19 cellular contexts compared by ENCODE assay signal in the genomic region with DNA sequence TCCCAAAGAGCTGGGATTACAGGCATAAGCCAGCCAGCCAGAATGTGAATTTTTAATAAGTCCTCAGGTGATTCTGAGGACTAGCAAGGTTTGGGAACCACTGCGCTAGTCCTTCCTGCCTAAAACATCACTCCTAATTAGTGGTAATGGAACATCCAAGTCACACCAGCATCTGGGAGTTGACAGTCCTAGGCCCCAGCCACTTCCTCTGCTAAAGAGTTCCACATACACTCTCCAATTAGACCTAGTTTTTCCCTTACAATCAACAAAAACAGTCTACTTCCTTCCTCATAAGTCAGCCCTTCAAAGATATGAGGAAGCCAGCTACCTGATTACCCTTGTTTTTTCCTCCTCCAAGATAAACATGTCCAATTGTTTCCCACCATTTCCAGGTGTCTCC.
A peak's percentile ranks its signal among the peaks of the same experiment; 100 is the strongest.
DNase-seq lines count a peak whose midpoint lies in the region; ATAC-seq, FAIRE-seq and TF ChIP-seq lines count a peak whose summit lies in the region.
"Had no signal": no experiment of that assay in that cellular context is flagged by ENCODE, and none has a peak within 500 bp of the region (broad histone marks: within the 10 kb centered on the region; RNA-seq: fewer than 3 reads in every experiment).

No MANE protein-coding gene starts in this region.

- peaks cover 7% of the 10 kb centered on the region for H3K4me1 ChIP-seq in astrocyte (ENCODE audit: insufficient read depth, low read length)
- H3K4me1 ChIP-seq: colonic mucosa had no signal

- no peak for DNase-seq in stimulated activated naive CD8-positive, alpha-beta T cell treated with anti-CD3 and anti-CD28 coated beads, Interleukin-15, Interleukin-2, amounts not matched to agents 100 U/mL and 50 U/mL, for 24 hours
- DNase-seq in T-helper 17 cell (no peak), astrocyte (ENCODE audit: low read depth) (no peak), NCI-H187 treated with DMSO at 0.1 percent for 48 hours (lab: John Stamatoyannopoulos, UW) (no peak)
- no peak for DNase-seq in central memory CD4-positive, alpha-beta T cell
- DNase-seq: activated CD4-positive, alpha-beta T cell treated with anti-CD3 and anti-CD28 coated beads, Interleukin-2, amount 10 ng/mL, durations not matched to agents 7 days and 5 days; colonic mucosa; endodermal cell; esophagus squamous epithelium; islet precursor cell; NCI-H1930; NCI-H345; posterior cingulate gyrus had no signal

- peak overlapping the region; percentile 65 for H3K27ac Mint-ChIP-seq in stimulated activated naive CD8-positive, alpha-beta T cell treated with anti-CD3 and anti-CD28 coated beads, Interleukin-15, Interleukin-2, amounts not matched to agents 100 ng/mL and 50 ng/mL, for 24 hours
- H3K27ac Mint-ChIP-seq in T-helper 17 cell (peak overlapping the region; percentile 32), astrocyte (ENCODE audit: unreplicated experiment) (peak overlapping the region; percentile 77)
- H3K27ac Mint-ChIP-seq: endodermal cell had no signal

- no peak overlapping the region for H3K4me2 ChIP-seq in astrocyte (ENCODE audit: low read length)

- H3K9me3 ChIP-seq in T-helper 17 cell (ENCODE audit: control insufficient read depth, low read length, poor library complexity, severe bottlenecking) (no peaks in the 10 kb centered on the region), astrocyte (ENCODE audit: insufficient read depth, low read depth, low read length) (no peaks in the 10 kb centered on the region)
- H3K9me3 ChIP-seq: colonic mucosa, esophagus squamous epithelium, gastroesophageal sphincter had no signal

- no peak for FAIRE-seq in astrocyte (lab: Jason Lieb, UNC)
- FAIRE-seq: TTC549 had no signal

- peaks cover 23% of the 10 kb centered on the region for H4K20me1 ChIP-seq in astrocyte (ENCODE audit: insufficient read depth, low read length)

- H3K4me1 Mint-ChIP-seq in stimulated activated naive CD8-positive, alpha-beta T cell treated with anti-CD3 and anti-CD28 coated beads, Interleukin-15, Interleukin-2, amounts not matched to agents 100 ng/mL and 50 ng/mL, for 24 hours (ENCODE audit: low read depth) = peaks cover 56% of the 10 kb centered on the region
- H3K4me1 Mint-ChIP-seq in T-helper 17 cell = peaks cover 43% of the 10 kb centered on the region
- H3K4me1 Mint-ChIP-seq in astrocyte (ENCODE audit: low read depth, unreplicated experiment) = peaks cover 16% of the 10 kb centered on the region
- H3K4me1 Mint-ChIP-seq: endodermal cell had no signal

- peaks cover 2% of the 10 kb centered on the region for H3K36me3 ChIP-seq in astrocyte (ENCODE audit: insufficient read depth, low read length)
- H3K36me3 ChIP-seq: colonic mucosa had no signal

- peaks cover 1% of the 10 kb centered on the region for H3K79me2 ChIP-seq in astrocyte (ENCODE audit: insufficient read depth, low read length)

- H2AFZ ChIP-seq in astrocyte (ENCODE audit: low read depth, low read length) = no peak overlapping the region

- no peaks in the 10 kb centered on the region for H3K27me3 Mint-ChIP-seq in stimulated activated naive CD8-positive, alpha-beta T cell treated with anti-CD3 and anti-CD28 coated beads, Interleukin-15, Interleukin-2, amounts not matched to agents 100 ng/mL and 50 ng/mL, for 24 hours
- H3K27me3 Mint-ChIP-seq in T-helper 17 cell (no peaks in the 10 kb centered on the region), astrocyte (ENCODE audit: low read depth, unreplicated experiment) (no peaks in the 10 kb centered on the region)
- H3K27me3 Mint-ChIP-seq: activated CD4-positive, alpha-beta T cell treated with anti-CD3 and anti-CD28 coated beads, Interleukin-2, amount 10 ng/mL, durations not matched to agents 7 days and 5 days had no signal

- H3K9me3 Mint-ChIP-seq in stimulated activated naive CD8-positive, alpha-beta T cell treated with anti-CD3 and anti-CD28 coated beads, Interleukin-15, Interleukin-2, amounts not matched to agents 100 ng/mL and 50 ng/mL, for 24 hours = no peaks in the 10 kb centered on the region
- H3K9me3 Mint-ChIP-seq in astrocyte (ENCODE audit: unreplicated experiment) = no peaks in the 10 kb centered on the region
- H3K9me3 Mint-ChIP-seq: endodermal cell had no signal

- no peak overlapping the region for H3K27ac ChIP-seq in astrocyte (ENCODE audit: low read depth, low read length)
- H3K27ac ChIP-seq: colonic mucosa, esophagus squamous epithelium had no signal

- no peak for TF ChIP-seq CTCF in astrocyte (IDR thresholded peaks at IDR 0.05; ENCODE audit: insufficient read depth, low read depth, low read length)

- no peak overlapping the region for H3K9ac ChIP-seq in astrocyte (ENCODE audit: low read length)

- no peak overlapping the region for H3K4me3 Mint-ChIP-seq in stimulated activated naive CD8-positive, alpha-beta T cell treated with anti-CD3 and anti-CD28 coated beads, Interleukin-15, Interleukin-2, amounts not matched to agents 100 ng/mL and 50 ng/mL, for 24 hours
- H3K4me3 Mint-ChIP-seq in T-helper 17 cell = no peak overlapping the region
- no peak overlapping the region for H3K4me3 Mint-ChIP-seq in astrocyte (ENCODE audit: unreplicated experiment)
- H3K4me3 Mint-ChIP-seq: activated CD4-positive, alpha-beta T cell treated with anti-CD3 and anti-CD28 coated beads, Interleukin-2, amount 10 ng/mL, durations not matched to agents 7 days and 5 days; endodermal cell; neural crest cell had no signal

- no peak overlapping the region for H3K4me3 ChIP-seq in astrocyte (ENCODE audit: insufficient read depth, low read depth, low read length)
- H3K4me3 ChIP-seq: colonic mucosa, esophagus squamous epithelium, gastroesophageal sphincter had no signal

- no peaks in the 10 kb centered on the region for H3K27me3 ChIP-seq in astrocyte (ENCODE audit: insufficient read depth, low read length)
- H3K27me3 ChIP-seq: colonic mucosa, esophagus squamous epithelium, gastroesophageal sphincter had no signal

- peaks cover 77% of the 10 kb centered on the region for H3K36me3 Mint-ChIP-seq in stimulated activated naive CD8-positive, alpha-beta T cell treated with anti-CD3 and anti-CD28 coated beads, Interleukin-15, Interleukin-2, amounts not matched to agents 100 ng/mL and 50 ng/mL, for 24 hours (ENCODE audit: low read depth)
- H3K36me3 Mint-ChIP-seq in T-helper 17 cell (ENCODE audit: low read depth) (peaks cover 10% of the 10 kb centered on the region), astrocyte (ENCODE audit: low read depth, unreplicated experiment) (peaks cover 19% of the 10 kb centered on the region)

- ATAC-seq in stimulated activated naive CD8-positive, alpha-beta T cell treated with anti-CD3 and anti-CD28 coated beads, Interleukin-15, Interleukin-2, amounts not matched to agents 100 U/mL and 50 U/mL, for 24 hours = no peak
- ATAC-seq in T-helper 17 cell (no peak), GM18868 (IDR thresholded peaks at IDR 0.05; ENCODE audit: unreplicated experiment) (no peak)
- ATAC-seq: gastroesophageal sphincter, sciatic nerve had no signal
